In genomic region chr19:48988286-48988685, GRCh38 we compare ENCODE assay signal across 23 cellular contexts. TPM values are rescaled to one million over a fixed set of nuclear protein-coding genes. Genes with fewer than 3 reads are reported as not detected.
A peak's percentile ranks its signal among the peaks of the same experiment; 100 is the strongest.
DNase-seq lines count a peak whose midpoint lies in the region; ATAC-seq and TF ChIP-seq lines count a peak whose summit lies in the region.
"Had no signal": no experiment of that assay in that cellular context is flagged by ENCODE, and none has a peak within 500 bp of the region (broad histone marks: within the 10 kb centered on the region; RNA-seq: fewer than 3 reads in every experiment).

No MANE protein-coding gene starts in this region.

- POLR2A ChIA-PET in Caco-2 (lab: Charles Lee), result no interaction called here
- POLR2A ChIA-PET in activated CD8-positive, alpha-beta T cell treated with anti-CD3 and anti-CD28 coated beads, Interleukin-2, amount 10 ng/mL, durations not matched to agents 7 days and 5 days (lab: Charles Lee), result no interaction called here

- no peaks in the 10 kb centered on the region for H3K9me3 Mint-ChIP-seq in activated T-cell treated with anti-CD3 and anti-CD28 coated beads, Interleukin-2, amount 50 U/mL, for 24 hours
- H3K9me3 Mint-ChIP-seq in Caco-2 (ENCODE audit: unreplicated experiment), result no peaks in the 10 kb centered on the region
- no peaks in the 10 kb centered on the region for H3K9me3 Mint-ChIP-seq in activated CD8-positive, alpha-beta T cell treated with anti-CD3 and anti-CD28 coated beads, Interleukin-2, amount 10 ng/mL, durations not matched to agents 7 days and 5 days (ENCODE audit: insufficient read depth)
- H3K9me3 Mint-ChIP-seq: activated CD4-positive, alpha-beta memory T cell treated with anti-CD3 and anti-CD28 coated beads, Interleukin-2, amount 10 ng/mL, durations not matched to agents 7 days and 5 days; CD8-positive, alpha-beta T cell; immature natural killer cell; nephron had no signal

- H3K27me3 Mint-ChIP-seq in activated T-cell treated with anti-CD3 and anti-CD28 coated beads, Interleukin-2, amount 50 U/mL, for 24 hours, result no peaks in the 10 kb centered on the region
- H3K27me3 Mint-ChIP-seq in Caco-2 (ENCODE audit: insufficient read depth, unreplicated experiment), result no peaks in the 10 kb centered on the region
- no peaks in the 10 kb centered on the region for H3K27me3 Mint-ChIP-seq in activated CD8-positive, alpha-beta T cell treated with anti-CD3 and anti-CD28 coated beads, Interleukin-2, amount 10 ng/mL, durations not matched to agents 7 days and 5 days (ENCODE audit: low read depth)
- H3K27me3 Mint-ChIP-seq: activated CD4-positive, alpha-beta memory T cell treated with anti-CD3 and anti-CD28 coated beads, Interleukin-2, amount 10 ng/mL, durations not matched to agents 7 days and 5 days had no signal

- H3K36me3 Mint-ChIP-seq in activated T-cell treated with anti-CD3 and anti-CD28 coated beads, Interleukin-2, amount 50 U/mL, for 24 hours (ENCODE audit: low read depth), result peaks cover 69% of the 10 kb centered on the region
- peaks cover 77% of the 10 kb centered on the region for H3K36me3 Mint-ChIP-seq in Caco-2 (ENCODE audit: insufficient read depth, unreplicated experiment)
- H3K36me3 Mint-ChIP-seq in activated CD8-positive, alpha-beta T cell treated with anti-CD3 and anti-CD28 coated beads, Interleukin-2, amount 10 ng/mL, durations not matched to agents 7 days and 5 days (ENCODE audit: low read depth), result peaks cover 32% of the 10 kb centered on the region

- CTCF ChIA-PET in Caco-2 (lab: Charles Lee), result no interaction called here
- CTCF ChIA-PET in activated CD8-positive, alpha-beta T cell treated with anti-CD3 and anti-CD28 coated beads, Interleukin-2, amount 10 ng/mL, durations not matched to agents 7 days and 5 days (lab: Charles Lee), result interaction anchor here (1.9 kb wide), 1 partner anchor 11 kb away, joined by 13 read pairs; no protein-coding TSS in a partner anchor

- no TSS peak for BruUV-seq in Caco-2 (replicated peaks; lab: Mats Ljungman, UMichigan)

- intact Hi-C loops in Caco-2 (cut with micrococcal nuclease; ENCODE audit: unreplicated experiment), result no loop called here
- intact Hi-C loops in psoas muscle (cut with DNase I), result no loop called here
- intact Hi-C loops in esophagus muscularis mucosa (cut with DNase I), result no loop called here

- TF ChIP-seq EP300 in esophagus muscularis mucosa (IDR thresholded peaks at IDR 0.05), result no peak

- H3K4me3 Mint-ChIP-seq in activated T-cell treated with anti-CD3 and anti-CD28 coated beads, Interleukin-2, amount 50 U/mL, for 24 hours, result no peak overlapping the region
- no peak overlapping the region for H3K4me3 Mint-ChIP-seq in Caco-2 (ENCODE audit: unreplicated experiment)
- H3K4me3 Mint-ChIP-seq in activated CD8-positive, alpha-beta T cell treated with anti-CD3 and anti-CD28 coated beads, Interleukin-2, amount 10 ng/mL, durations not matched to agents 7 days and 5 days, result no peak overlapping the region
- H3K4me3 Mint-ChIP-seq: activated CD4-positive, alpha-beta memory T cell treated with anti-CD3 and anti-CD28 coated beads, Interleukin-2, amount 10 ng/mL, durations not matched to agents 7 days and 5 days; CD8-positive, alpha-beta T cell; immature natural killer cell; nephron had no signal

- DNase-seq in activated T-cell treated with anti-CD3 and anti-CD28 coated beads, Interleukin-2, amount 50 U/mL, for 24 hours, result no peak
- DNase-seq in activated T-cell treated with anti-CD3 and anti-CD28 coated beads for 4 hours (no peak), Caco-2 (no peak), psoas muscle (no peak), esophagus muscularis mucosa (ENCODE audit: extremely low spot score) (no peak)
- no peak for DNase-seq in activated CD8-positive, alpha-beta T cell treated with anti-CD3 and anti-CD28 coated beads, Interleukin-2, amount 10 ng/mL, durations not matched to agents 7 days and 5 days
- DNase-seq: activated CD4-positive, alpha-beta memory T cell treated with anti-CD3 and anti-CD28 coated beads, Interleukin-2, amount 10 ng/mL, durations not matched to agents 7 days and 5 days; activated CD4-positive, CD25-positive, alpha-beta regulatory T cell; CD8-positive, alpha-beta T cell; GM23248; immature natural killer cell; left cardiac atrium; mammary epithelial cell; mucosa of descending colon; NCI-H446; NCI-H774; ovary; stimulated activated naive CD4-positive, alpha-beta T cell had no signal

- H3K27me3 ChIP-seq in Caco-2 (replicated peaks; ENCODE audit: control insufficient read depth, insufficient read depth, low read length) (no peaks in the 10 kb centered on the region), psoas muscle (ENCODE audit: insufficient read depth in 3 of 3, low read length in 2 of 3) (no peaks in the 10 kb centered on the region), esophagus muscularis mucosa (no peaks in the 10 kb centered on the region)
- H3K27me3 ChIP-seq: ovary had no signal

- H3K4me1 Mint-ChIP-seq in activated T-cell treated with anti-CD3 and anti-CD28 coated beads, Interleukin-2, amount 50 U/mL, for 24 hours (ENCODE audit: low read depth), result peaks cover 42% of the 10 kb centered on the region
- H3K4me1 Mint-ChIP-seq in Caco-2 (ENCODE audit: low read depth, unreplicated experiment), result peaks cover 23% of the 10 kb centered on the region
- peaks cover 27% of the 10 kb centered on the region for H3K4me1 Mint-ChIP-seq in activated CD8-positive, alpha-beta T cell treated with anti-CD3 and anti-CD28 coated beads, Interleukin-2, amount 10 ng/mL, durations not matched to agents 7 days and 5 days (ENCODE audit: low read depth)

- 90 to 94% (median 94%) methylated on average over 7 of the region's 7 CpGs for WGBS in psoas muscle, 3 donors
- 95% methylated on average over 6 of the region's 7 CpGs for WGBS in esophagus muscularis mucosa

- TF ChIP-seq CTCF in Caco-2 (IDR thresholded peaks at IDR 0.05; ENCODE audit: insufficient read depth in 1 of 2, low read depth in 1 of 2, low read length in 1 of 2, severe bottlenecking in 1 of 2, unreplicated experiment in 1 of 2), result no peak
- TF ChIP-seq CTCF in psoas muscle (IDR thresholded peaks at IDR 0.05), result no peak
- no peak for TF ChIP-seq CTCF in esophagus muscularis mucosa (IDR thresholded peaks at IDR 0.05)

- peaks cover 5% of the 10 kb centered on the region; the same call in 1 of the 2 replicates for H3K36me3 ChIP-seq in Caco-2 (ENCODE audit: control insufficient read depth, insufficient read depth, low read length)
- peaks cover 3 to 60% of the 10 kb centered on the region in 2 donors for H3K36me3 ChIP-seq in psoas muscle (ENCODE audit: insufficient read depth in 1 of 2, low read depth in 1 of 2)
- peaks cover 25 to 75% (median 61%) of the 10 kb centered on the region in 4 donors for H3K36me3 ChIP-seq in esophagus muscularis mucosa
- H3K36me3 ChIP-seq: ovary had no signal

- H3K9me3 ChIP-seq in Caco-2 (no peaks in the 10 kb centered on the region), psoas muscle (no peaks in the 10 kb centered on the region), esophagus muscularis mucosa (no peaks in the 10 kb centered on the region)
- H3K9me3 ChIP-seq: mucosa of descending colon, ovary had no signal

- H3K4me1 ChIP-seq in Caco-2 (peaks cover 13% of the 10 kb centered on the region; the same call in 1 of the 2 replicates), psoas muscle (peaks cover 47% of the 10 kb centered on the region), esophagus muscularis mucosa (peaks cover 27 to 36% (median 30%) of the 10 kb centered on the region in 4 donors)

- no peak for TF ChIP-seq POLR2A in esophagus muscularis mucosa (IDR thresholded peaks at IDR 0.05; ENCODE audit: low read depth)

- ATAC-seq in activated CD8-positive, alpha-beta T cell treated with anti-CD3 and anti-CD28 coated beads, Interleukin-2, amount 10 ng/mL, durations not matched to agents 7 days and 5 days, result no peak
- no peak for ATAC-seq in psoas muscle
- ATAC-seq in HG02571 (IDR thresholded peaks at IDR 0.05; ENCODE audit: unreplicated experiment), result no peak
- ATAC-seq: CD8-positive, alpha-beta T cell; left cardiac atrium; mucosa of descending colon had no signal

- no peak overlapping the region for H3K4me3 ChIP-seq in Caco-2 (ENCODE audit: low read depth, low read length)
- no peak overlapping the region for H3K4me3 ChIP-seq in psoas muscle
- no peak overlapping the region for H3K4me3 ChIP-seq in esophagus muscularis mucosa
- H3K4me3 ChIP-seq: GM23248, mucosa of descending colon, ovary had no signal

- H3K27ac ChIP-seq in psoas muscle (peak overlapping the region; percentile 90), esophagus muscularis mucosa (replicated peaks in 1 of 4) (no peak overlapping the region)
- H3K27ac ChIP-seq: GM23248, ovary had no signal

- peak overlapping the region; percentile 65 for H3K27ac Mint-ChIP-seq in activated T-cell treated with anti-CD3 and anti-CD28 coated beads, Interleukin-2, amount 50 U/mL, for 24 hours
- H3K27ac Mint-ChIP-seq in Caco-2 (ENCODE audit: unreplicated experiment), result peak overlapping the region; percentile 14
- peak overlapping the region; percentile 26 for H3K27ac Mint-ChIP-seq in activated CD8-positive, alpha-beta T cell treated with anti-CD3 and anti-CD28 coated beads, Interleukin-2, amount 10 ng/mL, durations not matched to agents 7 days and 5 days
- H3K27ac Mint-ChIP-seq: activated CD4-positive, alpha-beta memory T cell treated with anti-CD3 and anti-CD28 coated beads, Interleukin-2, amount 10 ng/mL, durations not matched to agents 7 days and 5 days; CD8-positive, alpha-beta T cell had no signal

RNA-seq across cellular contexts. Expression of gene GYS1, which starts 4.8 kb away (rescaled TPM):
- 62.7 and 65.3 TPM in 2 replicates for total RNA-seq in Caco-2 (2022)
- total RNA-seq in activated CD8-positive, alpha-beta T cell treated with anti-CD3 and anti-CD28 coated beads, Interleukin-2, amount 10 ng/mL, durations not matched to agents 7 days and 5 days, result 10 to 100 TPM; 54.7 to 57.9 TPM
- 100 to 1,000 TPM; 147 to 331 (median 238) TPM for total RNA-seq in psoas muscle
- 10 to 100 TPM; 30.9 to 61.3 (median 58.9) TPM for polyA plus RNA-seq in psoas muscle
- 10 to 100 TPM; 33.3 to 39.3 (median 37.3) TPM for total RNA-seq in esophagus muscularis mucosa

RNA-seq across cellular contexts. Expression of gene RUVBL2, which starts 5.4 kb away (rescaled TPM):
- total RNA-seq in Caco-2 (2022), result 165 and 172 TPM in 2 replicates
- 100 to 1,000 TPM; 105 to 106 TPM for total RNA-seq in activated CD8-positive, alpha-beta T cell treated with anti-CD3 and anti-CD28 coated beads, Interleukin-2, amount 10 ng/mL, durations not matched to agents 7 days and 5 days
- 10 to 100 TPM; 61.1 to 87.4 (median 81.8) TPM for total RNA-seq in psoas muscle
- polyA plus RNA-seq in psoas muscle, result 10 to 100 TPM; 62.7 to 76.5 (median 69.5) TPM
- 100 to 1,000 TPM in 2 of 4 donors, 10 to 100 TPM in 2; 72.7 to 113 (median 97.6) TPM for total RNA-seq in esophagus muscularis mucosa

RNA-seq across cellular contexts. Expression of gene FTL, which starts 23.2 kb away (rescaled TPM):
- total RNA-seq in Caco-2 (2022), result 2,542 and 2,963 TPM in 2 replicates
- 1,000 to 10,000 TPM in 1 of 2 experiments, 100 to 1,000 TPM in 1; 971 to 1,027 TPM for total RNA-seq in activated CD8-positive, alpha-beta T cell treated with anti-CD3 and anti-CD28 coated beads, Interleukin-2, amount 10 ng/mL, durations not matched to agents 7 days and 5 days
- total RNA-seq in psoas muscle, result 1,000 to 10,000 TPM in 3 of 4 donors, 100 to 1,000 TPM in 1; 802 to 2,269 (median 1,158) TPM
- polyA plus RNA-seq in psoas muscle, result 1,000 to 10,000 TPM; 1,296 to 1,753 (median 1,467) TPM
- 1,000 to 10,000 TPM; 3,246 to 4,339 (median 3,896) TPM for total RNA-seq in esophagus muscularis mucosa

RNA-seq across cellular contexts. Expression of gene LHB, which starts 28.6 kb away (rescaled TPM):
- 0.68 TPM in 1 of 2 replicates, not detected in the other for total RNA-seq in Caco-2 (2022)
- not detected for total RNA-seq in activated CD8-positive, alpha-beta T cell treated with anti-CD3 and anti-CD28 coated beads, Interleukin-2, amount 10 ng/mL, durations not matched to agents 7 days and 5 days
- not detected for total RNA-seq in psoas muscle
- polyA plus RNA-seq in psoas muscle, result under 1 TPM in 1 of 3 donors, not detected in 2; 0.32 TPM
- not detected for total RNA-seq in esophagus muscularis mucosa
- total RNA-seq: bronchial epithelial cell; CD8-positive, alpha-beta T cell; GM23248; ovary; temporal lobe; urinary bladder had no signal
- polyA plus RNA-seq: immature natural killer cell, mammary epithelial cell, ovary, urinary bladder had no signal

RNA-seq across cellular contexts. Expression of gene BAX, which starts 33.6 kb away (rescaled TPM):
- total RNA-seq in Caco-2 (2022) (107 and 110 TPM in 2 replicates), psoas muscle (10 to 100 TPM; 16.8 to 24.4 (median 22.0) TPM), esophagus muscularis mucosa (10 to 100 TPM; 39.0 to 50.4 (median 42.3) TPM)
- 100 to 1,000 TPM; 336 to 350 TPM for total RNA-seq in activated CD8-positive, alpha-beta T cell treated with anti-CD3 and anti-CD28 coated beads, Interleukin-2, amount 10 ng/mL, durations not matched to agents 7 days and 5 days
- polyA plus RNA-seq in psoas muscle, result 10 to 100 TPM; 20.7 to 66.1 (median 35.6) TPM

Comparison
In these comparisons a context has a peak if more than half of its experiments do, and no peak if none do; other contexts are left out.
1. H3K27ac Mint-ChIP-seq: peak in every context shown above with its lines; median percentile 65 in activated T-cell treated with anti-CD3 and anti-CD28 coated beads, Interleukin-2, amount 50 U/mL, for 24 hours; 26 in activated CD8-positive, alpha-beta T cell treated with anti-CD3 and anti-CD28 coated beads, Interleukin-2, amount 10 ng/mL, durations not matched to agents 7 days and 5 days; 14 in Caco-2.